In the genomic region with DNA sequence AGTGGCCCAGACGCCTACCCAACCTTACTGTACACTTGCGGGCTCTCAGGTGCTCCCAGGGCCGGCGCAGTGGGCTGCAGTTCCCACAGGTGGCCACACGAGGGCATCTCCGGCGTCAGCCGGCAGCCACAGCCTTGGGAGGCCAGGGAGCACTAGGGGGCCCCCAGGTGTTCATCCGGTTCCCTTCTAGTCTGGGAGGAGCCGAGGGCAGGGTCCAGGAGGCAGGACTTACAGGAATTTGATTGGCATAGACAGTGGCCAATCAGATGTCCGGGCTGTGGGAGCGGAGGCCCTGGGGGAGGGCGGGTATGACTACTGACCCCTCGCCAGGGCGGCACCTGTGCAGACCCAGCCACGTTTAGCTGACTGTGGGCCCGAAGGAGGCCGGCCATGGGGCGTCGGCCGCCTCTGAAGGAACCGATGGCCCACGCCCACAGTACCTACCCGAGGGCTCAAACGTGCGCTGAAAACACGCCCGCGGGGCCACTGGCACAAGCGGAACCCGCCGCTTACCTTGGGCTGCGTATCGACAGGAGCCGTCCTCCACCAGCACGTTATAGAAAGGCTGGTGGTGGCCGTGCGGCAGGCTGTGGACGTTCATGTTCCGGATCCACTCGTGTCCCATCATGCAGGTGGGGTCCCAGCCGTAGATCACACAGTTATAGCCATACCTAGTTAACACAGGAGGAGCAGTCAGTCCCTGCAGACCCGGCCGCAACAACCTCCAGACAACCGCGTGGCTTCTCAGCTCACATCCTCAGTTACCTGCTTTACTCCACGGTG, we compare ENCODE assay signal across 7 cellular contexts. TPM values are rescaled to one million over a fixed set of nuclear protein-coding genes. Genes with fewer than 3 reads are reported as not detected.
DNase-seq lines count a peak whose midpoint lies in the region; ATAC-seq and TF ChIP-seq lines count a peak whose summit lies in the region.

No MANE protein-coding gene starts in this region.

- H3K27me3 ChIP-seq in endodermal cell (ENCODE audit: control insufficient read depth, insufficient read depth, low read length, poor library complexity, severe bottlenecking) (no peaks in the 10 kb centered on the region), neural cell (ENCODE audit: insufficient read depth, low read depth, low read length) (no peaks in the 10 kb centered on the region), testis (no peaks in the 10 kb centered on the region)

- no peaks in the 10 kb centered on the region for H3F3A ChIP-seq in neural cell (ENCODE audit: insufficient read depth, low read length, poor library complexity, severe bottlenecking)

- POLR2A ChIA-PET in activated CD8-positive, alpha-beta T cell treated with anti-CD3 and anti-CD28 coated beads, Interleukin-2, amount 10 ng/mL, durations not matched to agents 7 days and 5 days (lab: Charles Lee) = no interaction called here

- peaks cover 91% of the 10 kb centered on the region for H3K36me3 ChIP-seq in endodermal cell (ENCODE audit: control insufficient read depth, insufficient read depth, low read length)
- peaks cover 24% of the 10 kb centered on the region for H3K36me3 ChIP-seq in neural cell (ENCODE audit: insufficient read depth, low read length)
- H3K36me3 ChIP-seq in testis (ENCODE audit: low read depth, missing control alignments) = no peaks in the 10 kb centered on the region

- peak; percentile 36 for TF ChIP-seq RAD21 in neural cell (conservative IDR thresholded peaks at IDR 0.05)

- CTCF ChIA-PET in activated CD8-positive, alpha-beta T cell treated with anti-CD3 and anti-CD28 coated beads, Interleukin-2, amount 10 ng/mL, durations not matched to agents 7 days and 5 days (lab: Charles Lee) = interaction anchor here (0.8 to 1.2 kb wide), 2 partner anchors 13 to 239 kb away, joined by 3 read pairs; no protein-coding TSS in a partner anchor

- no peaks in the 10 kb centered on the region for H3K4me1 ChIP-seq in endodermal cell (ENCODE audit: control insufficient read depth, insufficient read depth, low read length)
- peaks cover 48% of the 10 kb centered on the region for H3K4me1 ChIP-seq in testis

- no peaks in the 10 kb centered on the region for H3K27me3 Mint-ChIP-seq in activated CD8-positive, alpha-beta T cell treated with anti-CD3 and anti-CD28 coated beads, Interleukin-2, amount 10 ng/mL, durations not matched to agents 7 days and 5 days (ENCODE audit: low read depth)
- H3K27me3 Mint-ChIP-seq in endodermal cell (ENCODE audit: insufficient read depth) = no peaks in the 10 kb centered on the region

- TF ChIP-seq CTCF in endodermal cell (conservative IDR thresholded peaks at IDR 0.05) (peak; percentile 98), neural cell (IDR thresholded peaks at IDR 0.05; ENCODE audit: poor library complexity, severe bottlenecking) (peak; percentile 69), testis (IDR thresholded peaks at IDR 0.05) (peak; percentile 87 to 90 (median 90))

- no peak overlapping the region for H3K4me2 ChIP-seq in neural cell (ENCODE audit: low read length)

- peaks cover 75% of the 10 kb centered on the region for H3K36me3 Mint-ChIP-seq in activated CD8-positive, alpha-beta T cell treated with anti-CD3 and anti-CD28 coated beads, Interleukin-2, amount 10 ng/mL, durations not matched to agents 7 days and 5 days (ENCODE audit: low read depth)
- H3K36me3 Mint-ChIP-seq in endodermal cell (ENCODE audit: low read depth) = peaks cover 82% of the 10 kb centered on the region

- no peak overlapping the region for H2AFZ ChIP-seq in neural cell (ENCODE audit: low read depth, low read length)

- no peaks in the 10 kb centered on the region for H3K9me3 ChIP-seq in endodermal cell (ENCODE audit: control insufficient read depth, low read length)
- no peaks in the 10 kb centered on the region for H3K9me3 ChIP-seq in neural cell (ENCODE audit: low read length)
- no peaks in the 10 kb centered on the region for H3K9me3 ChIP-seq in testis

- H4K20me1 ChIP-seq in neural cell (ENCODE audit: insufficient read depth) = no peaks in the 10 kb centered on the region

- 75 to 79% methylated on average over 32 to 47 of the region's 47 CpGs for WGBS in endodermal cell (ENCODE audit: insufficient coverage in 1 of 2, insufficient read length in 1 of 2), 2 experiments
- WGBS in testis, 2 donors = 41 to 68% methylated on average over 18 to 44 of the region's 47 CpGs

- H3K9me2 ChIP-seq in neural cell (ENCODE audit: insufficient read depth, low read length) = no peaks in the 10 kb centered on the region

- intact Hi-C loops in testis (cut with DNase I; ENCODE audit: low total_unique reads) = no loop called here

- H3K27ac ChIP-seq in endodermal cell (ENCODE audit: low read depth, low read length) (no peak overlapping the region), neural cell (ENCODE audit: low read length) (no peak overlapping the region), testis (peak overlapping the region; percentile 43 to 63)

- no peaks in the 10 kb centered on the region for H3K79me2 ChIP-seq in neural cell (replicated peaks; ENCODE audit: insufficient read depth, low read length)

- no peak for TF ChIP-seq EP300 in neural cell (conservative IDR thresholded peaks at IDR 0.05; ENCODE audit: poor library complexity, severe bottlenecking)

- H3K4me1 Mint-ChIP-seq in activated CD8-positive, alpha-beta T cell treated with anti-CD3 and anti-CD28 coated beads, Interleukin-2, amount 10 ng/mL, durations not matched to agents 7 days and 5 days (ENCODE audit: low read depth) = peaks cover 22% of the 10 kb centered on the region
- peaks cover 6% of the 10 kb centered on the region for H3K4me1 Mint-ChIP-seq in endodermal cell

- H3K4me3 Mint-ChIP-seq in activated CD8-positive, alpha-beta T cell treated with anti-CD3 and anti-CD28 coated beads, Interleukin-2, amount 10 ng/mL, durations not matched to agents 7 days and 5 days = no peak overlapping the region
- no peak overlapping the region for H3K4me3 Mint-ChIP-seq in endodermal cell

- H3K27ac Mint-ChIP-seq in activated CD8-positive, alpha-beta T cell treated with anti-CD3 and anti-CD28 coated beads, Interleukin-2, amount 10 ng/mL, durations not matched to agents 7 days and 5 days = no peak overlapping the region
- H3K27ac Mint-ChIP-seq in endodermal cell = no peak overlapping the region

- peak; percentile 53 for ATAC-seq in GM18499 (IDR thresholded peaks at IDR 0.05; ENCODE audit: insufficient read depth, unreplicated experiment)
- ATAC-seq in HG03045 (IDR thresholded peaks at IDR 0.05; ENCODE audit: unreplicated experiment) = peak; percentile 58
- ATAC-seq in activated CD8-positive, alpha-beta T cell treated with anti-CD3 and anti-CD28 coated beads, Interleukin-2, amount 10 ng/mL, durations not matched to agents 7 days and 5 days = peak; percentile 88

- H3K4me3 ChIP-seq in endodermal cell (ENCODE audit: low read length) (no peak overlapping the region), neural cell (ENCODE audit: low read length) (no peak overlapping the region), testis (peak overlapping the region in 1 of 2 donors; percentile 21)

- H3K9me3 Mint-ChIP-seq in activated CD8-positive, alpha-beta T cell treated with anti-CD3 and anti-CD28 coated beads, Interleukin-2, amount 10 ng/mL, durations not matched to agents 7 days and 5 days (ENCODE audit: insufficient read depth) = no peaks in the 10 kb centered on the region
- H3K9me3 Mint-ChIP-seq in endodermal cell = no peaks in the 10 kb centered on the region

- DNase-seq in NCI-H460 (ENCODE audit: extremely low read depth, low read depth) = peak; percentile 62
- DNase-seq in activated CD8-positive, alpha-beta T cell treated with anti-CD3 and anti-CD28 coated beads, Interleukin-2, amount 10 ng/mL, durations not matched to agents 7 days and 5 days = peak; percentile 79
- DNase-seq in endodermal cell = peak; percentile 100
- DNase-seq in testis = peak; percentile 93

- H3K9ac ChIP-seq in endodermal cell (ENCODE audit: extremely low read depth, low read length, poor library complexity, severe bottlenecking) (no peak overlapping the region), neural cell (ENCODE audit: low read length) (no peak overlapping the region)

- no peak for TF ChIP-seq POLR2A in testis (IDR thresholded peaks at IDR 0.05)

TF ChIP-seq in neural cell, 6 proteins besides CTCF, POLR2A, EP300 and RAD21:
- no peak for TF ChIP-seq POLR2AphosphoS5 (IDR thresholded peaks at IDR 0.05)
- TF ChIP-seq SMC3 (conservative IDR thresholded peaks at IDR 0.05; ENCODE audit: poor library complexity) = peak; percentile 61
- no peak for TF ChIP-seq TAF1 (IDR thresholded peaks at IDR 0.05; ENCODE audit: low read depth)
- TF ChIP-seq EZH2 (IDR thresholded peaks at IDR 0.05; ENCODE audit: borderline replicate concordance, insufficient read depth, low read length, poor library complexity, severe bottlenecking) = no peak
TF ChIP-seq in neural cell: peak in this region for 1.

RNA-seq across cellular contexts. Expression of gene FBXO21, which starts 34.8 kb away (rescaled TPM):
- total RNA-seq in NCI-H460 (2014; rRNA removed; shearing (Covaris generic)) = 57.5 and 62.3 TPM in 2 replicates
- 27.1 and 81.6 TPM in 2 replicates for polyA plus RNA-seq in NCI-H460 (2014; cell fraction: nucleus; rRNA removed)
- 10 to 100 TPM; 26.3 to 29.6 TPM for total RNA-seq in activated CD8-positive, alpha-beta T cell treated with anti-CD3 and anti-CD28 coated beads, Interleukin-2, amount 10 ng/mL, durations not matched to agents 7 days and 5 days
- total RNA-seq in endodermal cell = 10 to 100 TPM; 46.5 to 54.6 TPM
- 52.9 TPM for polyA plus RNA-seq in endodermal cell (2013, experiment 1 of 2)
- polyA plus RNA-seq in endodermal cell (2013, experiment 2 of 2) = 43.4 TPM
- 127 and 144 TPM in 2 replicates for polyA plus RNA-seq in neural cell
- polyA minus RNA-seq in neural cell = 159 and 181 TPM in 2 replicates
- 100 to 1,000 TPM; 290 to 519 TPM for total RNA-seq in testis
- 101 TPM for polyA plus RNA-seq in testis (ENCODE audit: insufficient read depth, low read depth, low replicate concordance)

RNA-seq across cellular contexts. Expression of gene TESC, which starts 56.3 kb away (rescaled TPM):
- total RNA-seq in NCI-H460 (2014; rRNA removed; shearing (Covaris generic)) = 61.3 and 66.4 TPM in 2 replicates
- polyA plus RNA-seq in NCI-H460 (2014; cell fraction: nucleus; rRNA removed) = 81.2 and 88.0 TPM in 2 replicates
- 100 to 1,000 TPM; 103 to 106 TPM for total RNA-seq in activated CD8-positive, alpha-beta T cell treated with anti-CD3 and anti-CD28 coated beads, Interleukin-2, amount 10 ng/mL, durations not matched to agents 7 days and 5 days
- total RNA-seq in endodermal cell = 10 to 100 TPM; 25.1 to 26.5 TPM
- polyA plus RNA-seq in endodermal cell (2013, experiment 1 of 2) = 7.3 TPM
- 8.3 TPM for polyA plus RNA-seq in endodermal cell (2013, experiment 2 of 2)
- polyA plus RNA-seq in neural cell = 0.42 and 2.9 TPM in 2 replicates
- polyA minus RNA-seq in neural cell = 1.3 TPM in 1 of 2 replicates, not detected in the other
- 10 to 100 TPM; 42.5 to 76.5 TPM for total RNA-seq in testis
- 43.2 TPM for polyA plus RNA-seq in testis (ENCODE audit: insufficient read depth, low read depth, low replicate concordance)

Comparison
In these comparisons a context has a peak if more than half of its experiments do, and no peak if none do; other contexts are left out.
1. H3K27ac ChIP-seq: peak in testis (2 of 2); none in endodermal cell (single experiment) and neural cell (single experiment).
2. Peak in every context shown above with its lines, with median percentiles within 50 percentile points of each other: ATAC-seq, DNase-seq and CTCF ChIP-seq.